8 cellular contexts compared by ENCODE assay signal in the genomic region with DNA sequence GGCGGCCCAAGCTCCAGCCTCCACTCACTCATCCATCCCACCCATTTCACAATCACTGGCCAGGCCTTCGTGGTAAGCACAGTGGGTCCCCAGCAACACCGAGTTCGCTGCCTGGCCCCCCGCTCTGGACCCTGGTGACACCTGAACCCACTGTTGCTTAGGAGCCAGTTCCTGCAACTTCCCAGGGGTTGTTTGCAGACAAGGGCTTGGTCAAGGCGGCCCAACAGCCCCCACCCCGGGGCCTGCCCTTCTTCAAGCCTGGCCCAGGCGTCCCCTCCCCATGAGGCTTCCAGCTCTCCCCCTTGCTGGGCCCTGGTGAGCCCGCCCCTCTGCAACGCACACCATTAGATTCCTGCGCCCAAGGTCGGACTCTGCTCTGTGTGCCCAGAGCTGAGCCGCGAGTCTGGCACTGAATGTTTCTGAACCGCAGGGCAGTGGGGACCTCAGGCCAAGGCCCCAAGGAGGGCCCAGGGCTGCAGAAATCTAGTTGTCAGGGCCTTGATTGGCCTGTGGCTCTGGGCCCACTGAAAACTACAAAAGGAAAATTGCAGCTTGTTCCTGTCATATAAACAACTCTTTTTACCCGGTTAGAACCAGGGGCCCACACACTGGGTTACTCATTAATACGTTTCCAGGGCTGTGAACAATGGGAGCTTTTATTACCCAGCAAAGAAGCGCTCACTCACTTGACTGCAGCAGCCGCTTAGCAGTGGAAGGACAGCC. TPM values are rescaled to one million over a fixed set of nuclear protein-coding genes. Genes with fewer than 3 reads are reported as not detected.
DNase-seq lines count a peak whose midpoint lies in the region; ATAC-seq and TF ChIP-seq lines count a peak whose summit lies in the region.
"Had no signal": no experiment of that assay in that cellular context is flagged by ENCODE, and none has a peak within 500 bp of the region (broad histone marks: within the 10 kb centered on the region; RNA-seq: fewer than 3 reads in every experiment).

No MANE protein-coding gene starts in this region.

- WGBS in stomach, 5 donors, result 25 to 58% (median 35%) methylated on average over 13 to 19 of the region's 19 CpGs

- no peak for TF ChIP-seq POLR2A in stomach (IDR thresholded peaks at IDR 0.05)

- H3K27me3 ChIP-seq in stomach, result peaks cover 0 to 8% (median 4%) of the 10 kb centered on the region in 3 donors

- DNase-seq in NCI-H69 (lab: John Stamatoyannopoulos, UW) (peak; percentile 65), hypothalamus (lab: John Stamatoyannopoulos, UW) (peak in 37 of 51 donors; percentile 11 to 90 (median 48)), stomach (peak; percentile 53)
- DNase-seq: T-helper 9 cell had no signal

- peaks cover 30 to 58% (median 51%) of the 10 kb centered on the region in 4 donors for H3K4me1 ChIP-seq in stomach

- ATAC-seq in GM21423 (IDR thresholded peaks at IDR 0.05; ENCODE audit: unreplicated experiment), result peak; percentile 46
- ATAC-seq in GM18873 (IDR thresholded peaks at IDR 0.05; ENCODE audit: low FRiP score, unreplicated experiment), result no peak
- no peak for ATAC-seq in GM19452 (IDR thresholded peaks at IDR 0.05; ENCODE audit: unreplicated experiment)
- ATAC-seq in HG03139 (IDR thresholded peaks at IDR 0.05; ENCODE audit: unreplicated experiment), result no peak

- no peak for TF ChIP-seq CTCF in stomach (IDR thresholded peaks at IDR 0.05)

- no peak for TF ChIP-seq EP300 in stomach (IDR thresholded peaks at IDR 0.05)

- H3K36me3 ChIP-seq in stomach, result peaks cover 0 to 11% (median 10%) of the 10 kb centered on the region in 4 donors

- H3K4me3 ChIP-seq in stomach, result no peak overlapping the region

- no peaks in the 10 kb centered on the region for H3K9me3 ChIP-seq in stomach

- H3K27ac ChIP-seq in stomach, result peak overlapping the region; percentile 49 to 99 (median 83)

- intact Hi-C loops in stomach (cut with DNase I; ENCODE audit: low total_unique reads), result no loop called here

RNA-seq across cellular contexts. Expression of a gene that starts 2.1 kb away (rescaled TPM):
- 10 to 100 TPM in 3 of 5 donors, 1 to 10 TPM in 2; 2.3 to 26.6 (median 14.2) TPM for total RNA-seq in stomach
- polyA plus RNA-seq in stomach, result 1 to 10 TPM; 3.9 to 6.5 (median 5.5) TPM

RNA-seq across cellular contexts. Expression of a gene that starts 5.5 kb away (rescaled TPM):
- total RNA-seq in stomach, result 1 to 10 TPM in 1 of 5 donors, not detected in 4; 7.0 TPM
- under 1 TPM in 2 of 3 donors, not detected in 1; 0.31 to 0.65 TPM for polyA plus RNA-seq in stomach

RNA-seq across cellular contexts. Expression of a gene that starts 23.0 kb away (rescaled TPM):
- 100 to 1,000 TPM in 1 of 5 donors, 10 to 100 TPM in 2, 1 to 10 TPM in 2; 2.2 to 169 (median 18.5) TPM for total RNA-seq in stomach
- polyA plus RNA-seq in stomach, result 10 to 100 TPM; 16.0 to 30.5 (median 29.4) TPM
